In genomic region chr6:151430886-151431285, GRCh38 we compare ENCODE assay signal across 1 cellular context.
TF ChIP-seq lines count a peak whose summit lies in the region.

No MANE protein-coding gene starts in this region.

TF ChIP-seq in K562, 482 proteins besides CTCF, POLR2A, EP300 and RAD21 (continued from another document):
- TF ChIP-seq ZBTB33 (CRISPR knock-in tag; IDR thresholded peaks at IDR 0.05) (no peak), MITF (IDR thresholded peaks at IDR 0.05) (no peak), ELF1 (tag; IDR thresholded peaks at IDR 0.05) (no peak), NFRKB (IDR thresholded peaks at IDR 0.05; ENCODE audit: low read depth) (no peak), SMARCC2 (IDR thresholded peaks at IDR 0.05; ENCODE audit: low read depth) (no peak), TSHZ1 (CRISPR knock-in tag; IDR thresholded peaks at IDR 0.05) (no peak)
